In the genomic region with DNA sequence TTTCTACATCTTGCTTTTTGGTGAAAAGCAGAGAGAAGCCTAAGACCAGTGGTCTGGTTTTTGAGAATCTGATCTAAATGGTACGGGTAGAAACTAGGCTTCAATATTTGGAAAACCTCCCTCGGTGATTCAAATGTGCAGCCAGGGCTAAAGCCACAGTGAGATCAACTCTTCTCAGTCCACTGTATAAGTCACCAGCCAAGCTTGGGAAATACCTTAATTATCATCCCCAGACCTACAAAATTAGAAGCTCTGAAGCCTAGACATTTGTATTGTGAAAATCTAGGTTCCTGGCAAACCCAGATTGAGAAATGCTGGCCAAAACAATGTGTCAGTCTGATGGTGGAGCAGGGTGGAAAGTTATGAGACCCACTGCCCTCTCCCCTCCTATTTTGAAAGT, we compare ENCODE assay signal across 21 cellular contexts.
"Had no signal": no experiment of that assay in that cellular context is flagged by ENCODE, and none has a peak within 500 bp of the region (broad histone marks: within the 10 kb centered on the region; RNA-seq: fewer than 3 reads in every experiment).

No MANE protein-coding gene starts in this region.

- H3K9me3 Mint-ChIP-seq: activated naive CD4-positive, alpha-beta T cell treated with anti-CD3 and anti-CD28 coated beads, Interleukin-2, amount 50 U/mL, for 72 hours; stimulated activated naive B cell treated with anti-CD40 and anti-IgM and Interleukin-4, amounts not matched to agents 10 μg/mL and 1 μg/mL and 100 μg/mL, for 72 hours; WTC11 had no signal

- H3K4me1 ChIP-seq: breast epithelium, parathyroid adenoma, SJCRH30 had no signal

- H3K27ac Mint-ChIP-seq: activated CD8-positive, alpha-beta T cell treated with anti-CD3 and anti-CD28 coated beads, Interleukin-2, amount 10 ng/mL, durations not matched to agents 7 days and 5 days; activated naive CD4-positive, alpha-beta T cell treated with anti-CD3 and anti-CD28 coated beads, Interleukin-2, amount 50 U/mL, for 72 hours; stimulated activated naive B cell treated with anti-CD40 and anti-IgM and Interleukin-4, amounts not matched to agents 10 μg/mL and 1 μg/mL and 100 μg/mL, for 72 hours; WTC11 had no signal

- H3K27me3 ChIP-seq: breast epithelium, heart left ventricle, tibial nerve had no signal

- DNase-seq: activated CD4-positive, alpha-beta T cell treated with anti-CD3 and anti-CD28 coated beads for 48 hours; activated CD8-positive, alpha-beta memory T cell treated with anti-CD3 and anti-CD28 coated beads, Interleukin-2, amount 50 U/mL, for 4 hours; activated CD8-positive, alpha-beta T cell treated with anti-CD3 and anti-CD28 coated beads, Interleukin-2, amount 10 ng/mL, durations not matched to agents 7 days and 5 days; activated effector memory CD4-positive, alpha-beta T cell treated with anti-CD3 and anti-CD28 coated beads, Interleukin-2, amount 50 U/mL, for 16 hours; activated T-cell treated with anti-CD3 and anti-CD28 coated beads, Interleukin-2, amount 50 U/mL, for 48 hours; amygdala; erythroblast; foreskin melanocyte; heart left ventricle; left colon; naive B cell; retina; SJCRH30; stimulated activated CD4-positive, alpha-beta T cell treated with anti-CD3 and anti-CD28 coated beads, Interleukin-2, amount 100 ng/mL, for 48 hours; stimulated activated naive B cell treated with anti-CD40 and anti-IgM and Interleukin-4, amounts not matched to agents 10 μg/mL and 1 μg/mL and 100 μg/mL, for 72 hours; T-helper 2 cell had no signal

- H3K9me3 ChIP-seq: breast epithelium, heart left ventricle, SJCRH30, tibial nerve had no signal

- H3K36me3 ChIP-seq: breast epithelium, heart left ventricle, SJCRH30, tibial nerve had no signal

- H3K36me3 Mint-ChIP-seq: activated naive CD4-positive, alpha-beta T cell treated with anti-CD3 and anti-CD28 coated beads, Interleukin-2, amount 50 U/mL, for 72 hours; naive B cell; stimulated activated naive B cell treated with anti-CD40 and anti-IgM and Interleukin-4, amounts not matched to agents 10 μg/mL and 1 μg/mL and 100 μg/mL, for 72 hours; WTC11 had no signal

- H3K27ac ChIP-seq: breast epithelium, heart left ventricle, parathyroid adenoma, SJCRH30, tibial nerve had no signal

- H3K9ac ChIP-seq: parathyroid adenoma had no signal

- H3K4me1 Mint-ChIP-seq: naive B cell; stimulated activated naive B cell treated with anti-CD40 and anti-IgM and Interleukin-4, amounts not matched to agents 10 μg/mL and 1 μg/mL and 100 μg/mL, for 72 hours had no signal

- H3K4me3 ChIP-seq: breast epithelium, heart left ventricle, SJCRH30, tibial nerve had no signal

- H3K4me3 Mint-ChIP-seq: activated CD8-positive, alpha-beta T cell treated with anti-CD3 and anti-CD28 coated beads, Interleukin-2, amount 10 ng/mL, durations not matched to agents 7 days and 5 days; naive B cell; stimulated activated naive B cell treated with anti-CD40 and anti-IgM and Interleukin-4, amounts not matched to agents 10 μg/mL and 1 μg/mL and 100 μg/mL, for 72 hours; WTC11 had no signal
